8 cellular contexts compared by ENCODE assay signal in genomic region chr6:37314803-37315515, GRCh38. TPM values are rescaled to one million over a fixed set of nuclear protein-coding genes. Genes with fewer than 3 reads are reported as not detected.
DNase-seq lines count a peak whose midpoint lies in the region; ATAC-seq and TF ChIP-seq lines count a peak whose summit lies in the region.

No MANE protein-coding gene starts in this region.

- intact Hi-C loops in PC-3 (cut with micrococcal nuclease): no loop called here

- H3F3A ChIP-seq in PC-3 (ENCODE audit: low read length, unreplicated experiment): no peaks in the 10 kb centered on the region

- H3K36me3 ChIP-seq in PC-3 (ENCODE audit: low read depth, low read length) (peaks cover 33% of the 10 kb centered on the region), upper lobe of left lung (peaks cover 22 to 73% (median 61%) of the 10 kb centered on the region in 4 donors)

- H3K4me3 ChIP-seq in HFF-Myc (replicated peaks; ENCODE audit: low read depth, low read length): no peak overlapping the region
- H3K4me3 ChIP-seq in PC-3 (ENCODE audit: low read length): no peak overlapping the region
- H3K4me3 ChIP-seq in astrocyte of the cerebellum (ENCODE audit: low read depth, low read length): no peak overlapping the region
- H3K4me3 ChIP-seq in upper lobe of left lung: no peak overlapping the region

- peak; percentile 66; the same call in 1 of the 2 replicates for ATAC-seq in PC-3
- peak; percentile 89 for ATAC-seq in left lobe of liver
- peak in 1 of 2 donors; percentile 60 for ATAC-seq in upper lobe of left lung (ENCODE audit: low FRiP score in 2 of 2)
- no peak for ATAC-seq in HG03039 (IDR thresholded peaks at IDR 0.05; ENCODE audit: unreplicated experiment)

- no peak for TF ChIP-seq POLR2A in upper lobe of left lung (IDR thresholded peaks at IDR 0.05)

- peak; percentile 70 for TF ChIP-seq CTCF in C4-2B (conservative IDR thresholded peaks at IDR 0.05)
- peak; percentile 59 for TF ChIP-seq CTCF in HFF-Myc (IDR thresholded peaks at IDR 0.05; ENCODE audit: low read depth, low read length, missing control alignments)
- peak; percentile 81 for TF ChIP-seq CTCF in PC-3 (conservative IDR thresholded peaks at IDR 0.05; ENCODE audit: low read depth, low read length)
- TF ChIP-seq CTCF in astrocyte of the cerebellum (IDR thresholded peaks at IDR 0.05; ENCODE audit: low read depth, low read length, missing control alignments): peak; percentile 60
- TF ChIP-seq CTCF in upper lobe of left lung (IDR thresholded peaks at IDR 0.05): peak in 4 of 6 experiments; percentile 14 to 30 (median 18)

- CTCF ChIA-PET in PC-3 (lab: Charles Lee): no interaction called here

- WGBS in upper lobe of left lung, 2 donors: 64 to 70% methylated on average over 11 of the region's 11 CpGs

- TF ChIP-seq EP300 in upper lobe of left lung (IDR thresholded peaks at IDR 0.05): no peak

- POLR2A ChIA-PET in PC-3 (lab: Charles Lee; ENCODE audit: unreplicated experiment): no interaction called here

- no peak overlapping the region for H2AFZ ChIP-seq in PC-3 (ENCODE audit: low read length)

- in situ Hi-C loops in astrocyte of the cerebellum (cut with HindIII; ENCODE audit: low sequenced_read_pairs): no loop called here

- no peaks in the 10 kb centered on the region for H4K20me1 ChIP-seq in PC-3 (ENCODE audit: low read length)

- H3K27ac ChIP-seq in C4-2B (no peak overlapping the region), PC-3 (ENCODE audit: low read length) (no peak overlapping the region), upper lobe of left lung (no peak overlapping the region)

- H3K79me2 ChIP-seq in PC-3 (ENCODE audit: low read length): no peaks in the 10 kb centered on the region

- no TSS peak for BruUV-seq in PC-3 (replicated peaks; lab: Mats Ljungman, UMichigan)

- no peak overlapping the region for H3K4me2 ChIP-seq in PC-3 (ENCODE audit: low read length)

- DNase-seq in HFF-Myc (ENCODE audit: extremely low read depth, low read depth) (no peak), PC-3 (peak; percentile 48), astrocyte of the cerebellum (ENCODE audit: low read depth) (no peak), left lobe of liver (ENCODE audit: low spot score) (no peak), upper lobe of left lung (peak in 1 of 2 donors; percentile 30), mucosa of gallbladder (ENCODE audit: low spot score) (no peak)

- peaks cover 12% of the 10 kb centered on the region for H3K4me1 ChIP-seq in PC-3 (ENCODE audit: insufficient read depth, low read length)
- no peaks in the 10 kb centered on the region for H3K4me1 ChIP-seq in upper lobe of left lung

- no peaks in the 10 kb centered on the region for H3K27me3 ChIP-seq in PC-3 (ENCODE audit: low read length)
- no peaks in the 10 kb centered on the region for H3K27me3 ChIP-seq in upper lobe of left lung

- H3K9ac ChIP-seq in PC-3 (ENCODE audit: low read length): no peak overlapping the region

- no peaks in the 10 kb centered on the region for H3K9me3 ChIP-seq in PC-3 (ENCODE audit: low read length)
- H3K9me3 ChIP-seq in upper lobe of left lung: no peaks in the 10 kb centered on the region

- H3K9me2 ChIP-seq in PC-3 (replicated peaks; ENCODE audit: low read length): no peaks in the 10 kb centered on the region

RNA-seq across cellular contexts. Expression of gene RNF8, which starts 38.8 kb away (rescaled TPM):
- total RNA-seq in PC-3 (2014; rRNA removed): 20.2 and 28.1 TPM in 2 replicates
- 4.9 TPM for total RNA-seq in left lobe of liver
- total RNA-seq in upper lobe of left lung: 10 to 100 TPM; 14.7 to 32.3 (median 17.1) TPM
- 17.7 TPM for total RNA-seq in mucosa of gallbladder

RNA-seq across cellular contexts. Expression of gene TMEM217, which starts 57.0 kb away (rescaled TPM):
- total RNA-seq in PC-3 (2014; rRNA removed) (2.2 and 2.4 TPM in 2 replicates), left lobe of liver (not detected), upper lobe of left lung (1 to 10 TPM in 4 of 6 donors, under 1 TPM in 2; 0.67 to 3.4 (median 1.1) TPM), mucosa of gallbladder (0.55 TPM)

RNA-seq across cellular contexts. Expression of gene TBC1D22B, which starts 57.4 kb away (rescaled TPM):
- total RNA-seq in PC-3 (2014; rRNA removed) (9.1 and 9.6 TPM in 2 replicates), left lobe of liver (2.1 TPM), upper lobe of left lung (10 to 100 TPM in 5 of 6 donors, 1 to 10 TPM in 1; 10.0 to 17.8 (median 10.9) TPM), mucosa of gallbladder (15.3 TPM)

Comparison
In these comparisons a context has a peak if more than half of its experiments do, and no peak if none do; other contexts are left out.
1. CTCF ChIP-seq: peak in every context shown above with its lines; median percentile 81 in PC-3; 70 in C4-2B; 60 in astrocyte of the cerebellum; 59 in HFF-Myc; 18 in upper lobe of left lung.